10 cellular contexts compared by ENCODE assay signal in the genomic region with DNA sequence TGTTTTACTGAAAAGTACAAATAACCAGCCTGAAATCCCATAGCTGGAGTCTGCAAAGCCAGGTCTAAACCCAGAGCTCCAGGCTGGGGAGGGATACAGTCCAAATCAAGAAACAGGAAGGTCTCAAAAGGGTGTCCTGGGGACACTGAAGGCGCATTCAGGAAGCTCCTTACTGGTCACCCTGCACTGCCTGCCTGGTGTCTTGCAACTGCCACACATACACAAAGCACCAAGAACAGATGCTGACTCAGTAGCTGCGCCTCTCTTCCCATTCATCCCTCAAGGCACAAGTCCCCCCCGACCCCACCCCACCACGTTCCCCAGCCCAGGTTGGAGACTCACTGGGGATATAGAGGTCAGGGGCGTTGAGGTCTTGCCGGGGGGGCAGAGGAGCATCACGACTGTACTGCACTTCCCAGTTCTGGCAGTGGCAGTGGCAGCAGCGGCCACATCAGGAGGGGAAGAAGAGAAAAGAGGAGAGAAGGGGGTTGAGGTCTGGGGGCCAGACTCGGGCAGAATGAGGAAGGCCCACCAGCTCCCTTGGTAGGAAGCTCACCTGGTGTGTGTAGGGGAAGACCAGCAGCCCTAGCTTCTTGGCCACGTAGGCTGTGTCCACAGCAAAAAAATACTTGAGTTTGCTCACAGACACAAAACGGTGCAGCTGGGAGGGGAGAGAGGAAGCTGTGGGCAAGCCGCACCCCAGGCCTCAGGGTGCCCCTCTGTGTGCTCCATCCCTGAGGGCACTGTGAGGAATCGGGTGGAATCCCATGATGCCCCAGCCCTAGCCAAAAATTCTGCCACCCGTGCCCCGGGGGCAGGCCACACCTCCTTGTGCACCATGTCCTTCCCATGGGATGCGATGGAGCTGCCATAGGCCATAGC. TPM values are rescaled to one million over a fixed set of nuclear protein-coding genes. Genes with fewer than 3 reads are reported as not detected.
DNase-seq lines count a peak whose midpoint lies in the region; ATAC-seq and TF ChIP-seq lines count a peak whose summit lies in the region.
"Had no signal": no experiment of that assay in that cellular context is flagged by ENCODE, and none has a peak within 500 bp of the region (broad histone marks: within the 10 kb centered on the region; RNA-seq: fewer than 3 reads in every experiment).

No MANE protein-coding gene starts in this region.

- no peak for TF ChIP-seq EP300 in SK-N-SH (IDR thresholded peaks at IDR 0.05; ENCODE audit: borderline replicate concordance in 1 of 2, low read depth in 1 of 2, low read length in 1 of 2)
- no peak for TF ChIP-seq EP300 in stomach (IDR thresholded peaks at IDR 0.05)

- H3F3A ChIP-seq in SK-N-SH (replicated peaks; ENCODE audit: insufficient read depth), result peaks cover 18% of the 10 kb centered on the region

- intact Hi-C loops in activated B cell treated with CpG ODN at 0.5 μM for 24 hours (cut with micrococcal nuclease) (loop anchor here (2.0 kb wide), 1 partner anchor 41 kb away; no protein-coding TSS in a partner anchor), stomach (cut with DNase I; ENCODE audit: low total_unique reads) (no loop called here)

- peaks cover 19% of the 10 kb centered on the region for H3K36me3 Mint-ChIP-seq in activated B cell treated with CpG ODN at 0.5 μM for 24 hours (ENCODE audit: low read depth)

- peaks cover 37% of the 10 kb centered on the region; the same call in 1 of the 2 replicates for H3K79me2 ChIP-seq in SK-N-SH (ENCODE audit: insufficient read depth)

- H3K27ac ChIP-seq in SK-N-SH (ENCODE audit: low read depth in 2 of 2, low read length in 1 of 2) (peak overlapping the region; percentile 93 to 97; a peak in 3 of 4 replicates), iPS-18a (ENCODE audit: low read length) (no peak overlapping the region), stomach (peak overlapping the region; percentile 92 to 98 (median 97))

- H3K36me3 ChIP-seq in SK-N-SH (replicated peaks in 1 of 2; ENCODE audit: control insufficient read depth in 1 of 2, insufficient read depth in 2 of 2, low read length in 1 of 2) (peaks cover 0 to 34% of the 10 kb centered on the region in 2 experiments), iPS-18a (ENCODE audit: control insufficient read depth, low read depth, low read length) (no peaks in the 10 kb centered on the region), stomach (peaks cover 10 to 32% (median 24%) of the 10 kb centered on the region in 4 donors)

- H3K4me3 ChIP-seq in SK-N-SH (ENCODE audit: low read depth in 2 of 2, low read length in 1 of 2), result peak overlapping the region; percentile 88 to 90
- H3K4me3 ChIP-seq in iPS-18a (ENCODE audit: low read length), result peak overlapping the region; percentile 76
- H3K4me3 ChIP-seq in stomach, result peak overlapping the region; percentile 60 to 97 (median 80)

- DNase-seq in SK-N-SH (no peak), activated B cell treated with CpG ODN at 0.5 μM for 24 hours (no peak), stomach (no peak), GM13977 (ENCODE audit: low spot score) (no peak), NCI-H1417 (lab: John Stamatoyannopoulos, UW) (no peak), midbrain (lab: John Stamatoyannopoulos, UW) (no peak)
- DNase-seq: activated CD4-positive, alpha-beta T cell treated with anti-CD3 and anti-CD28 coated beads, Interleukin-2, amount 50 U/mL, for 4 hours had no signal

- WGBS in SK-N-SH (ENCODE audit: low lambda C conversion rate), result 51% methylated on average over 14 of the region's 16 CpGs
- 67 to 72% (median 71%) methylated on average over 15 to 16 of the region's 16 CpGs for WGBS in stomach, 5 donors

- H3K9me3 ChIP-seq in SK-N-SH (no peaks in the 10 kb centered on the region), iPS-18a (ENCODE audit: control insufficient read depth, low read depth, low read length) (no peaks in the 10 kb centered on the region), stomach (no peaks in the 10 kb centered on the region)
- H3K9me3 ChIP-seq: right atrium auricular region had no signal

- H3K27me3 ChIP-seq in SK-N-SH (ENCODE audit: insufficient read depth) (no peaks in the 10 kb centered on the region), iPS-18a (ENCODE audit: control insufficient read depth, insufficient read depth, low read length) (peaks cover 25% of the 10 kb centered on the region), stomach (peaks cover 0 to 19% (median 13%) of the 10 kb centered on the region in 3 donors)

- peaks cover 7 to 40% of the 10 kb centered on the region in 2 experiments; a peak in 2 of 4 replicates for H3K4me1 ChIP-seq in SK-N-SH (ENCODE audit: control insufficient read depth in 1 of 2, insufficient read depth in 2 of 2, low read depth in 1 of 2, low read length in 1 of 2)
- H3K4me1 ChIP-seq in iPS-18a (ENCODE audit: control insufficient read depth, low read depth, low read length), result peaks cover 10% of the 10 kb centered on the region
- H3K4me1 ChIP-seq in stomach, result peaks cover 29 to 65% (median 51%) of the 10 kb centered on the region in 4 donors

- POLR2A ChIA-PET in SK-N-SH (lab: Yijun Ruan, JAX), result interaction anchor here (0.7 to 4.2 kb wide), 6 partner anchors 7 to 48 kb away, joined by 3 to 19 read pairs (median 6); partner anchors contain the start of genes CD248, CNIH2 and RIN1
- POLR2A ChIA-PET in activated B cell treated with CpG ODN at 0.5 μM for 24 hours (lab: Charles Lee), result interaction anchor here (0.6 to 4.0 kb wide), 4 partner anchors 19 to 25 kb away, joined by 3 to 42 read pairs (median 4); partner anchors contain the start of gene RAB1B

- no peaks in the 10 kb centered on the region for H3K9me3 Mint-ChIP-seq in activated B cell treated with CpG ODN at 0.5 μM for 24 hours

- no peak overlapping the region for H2AFZ ChIP-seq in SK-N-SH (ENCODE audit: low read depth)

- H3K9ac ChIP-seq in SK-N-SH, result peak overlapping the region; percentile 86
- H3K9ac ChIP-seq in iPS-18a (ENCODE audit: low read length), result no peak overlapping the region

- no peak for TF ChIP-seq RAD21 in SK-N-SH (IDR thresholded peaks at IDR 0.05; ENCODE audit: low read length)

- in situ Hi-C loops in GM13977 (cut with MboI; ENCODE audit: low pct_unique_long_range_greater_than_20kb, low sequenced_read_pairs, unreplicated experiment), result no loop called here

- CTCF ChIA-PET in SK-N-SH (lab: Yijun Ruan, JAX), result interaction anchor here (1.0 to 6.2 kb wide), 6 partner anchors 19 to 122 kb away, joined by 3 to 63 read pairs (median 11); partner anchors contain the start of genes RAB1B and RIN1
- CTCF ChIA-PET in activated B cell treated with CpG ODN at 0.5 μM for 24 hours (lab: Charles Lee), result interaction anchor here (1.0 to 1.7 kb wide), 2 partner anchors 25 to 99 kb away, joined by 3 to 10 read pairs; no protein-coding TSS in a partner anchor

- peaks cover 12% of the 10 kb centered on the region; the same call in 1 of the 2 replicates for H4K20me1 ChIP-seq in SK-N-SH (ENCODE audit: insufficient read depth)

- no peaks in the 10 kb centered on the region for H3K9me2 ChIP-seq in SK-N-SH

- ATAC-seq in SK-N-SH treated with all-trans-retinoic acid at 6 μM for 48 hours (no peak), activated B cell treated with CpG ODN at 0.5 μM for 24 hours (ENCODE audit: low read depth) (no peak)

- peak overlapping the region; percentile 89 for H3K4me3 Mint-ChIP-seq in activated B cell treated with CpG ODN at 0.5 μM for 24 hours

- TF ChIP-seq POLR2A in stomach (IDR thresholded peaks at IDR 0.05), result no peak

- H3K4me2 ChIP-seq in SK-N-SH, result peak overlapping the region; percentile 99

- H3K4me1 Mint-ChIP-seq in activated B cell treated with CpG ODN at 0.5 μM for 24 hours, result peaks cover 38% of the 10 kb centered on the region

- no peak for TF ChIP-seq CTCF in SK-N-SH (IDR thresholded peaks at IDR 0.05)
- TF ChIP-seq CTCF in activated B cell treated with CpG ODN at 0.5 μM for 24 hours (IDR thresholded peaks at IDR 0.05), result no peak
- TF ChIP-seq CTCF in stomach (IDR thresholded peaks at IDR 0.05), result no peak
- no peak for TF ChIP-seq CTCF in GM13977 (IDR thresholded peaks at IDR 0.05; ENCODE audit: extremely low read depth, insufficient read depth, missing control alignments)

- no peak overlapping the region for H3K27ac Mint-ChIP-seq in activated B cell treated with CpG ODN at 0.5 μM for 24 hours

- H3K27me3 Mint-ChIP-seq in activated B cell treated with CpG ODN at 0.5 μM for 24 hours, result peaks cover 6% of the 10 kb centered on the region

RNA-seq across cellular contexts. Expression of gene YIF1A, which starts 1.4 kb away (rescaled TPM):
- polyA plus RNA-seq in SK-N-SH (2012; rRNA removed), result 115 and 123 TPM in 2 replicates
- 49.5 and 87.8 TPM in 2 replicates for polyA plus RNA-seq in SK-N-SH (2012; cell fraction: cytosol; rRNA removed)
- 159 and 164 TPM in 2 replicates for polyA plus RNA-seq in SK-N-SH (2012; cell fraction: nucleus; rRNA removed)
- 53.4 and 62.6 TPM in 2 replicates for total RNA-seq in activated B cell treated with CpG ODN at 0.5 μM for 24 hours
- 100 to 1,000 TPM in 1 of 5 donors, 10 to 100 TPM in 4; 11.6 to 122 (median 41.9) TPM for total RNA-seq in stomach
- polyA plus RNA-seq in stomach, result 10 to 100 TPM; 67.1 to 88.1 (median 87.7) TPM

RNA-seq across cellular contexts. Expression of gene TMEM151A, which starts 4.2 kb away (rescaled TPM):
- polyA plus RNA-seq in SK-N-SH (2012; rRNA removed) (0.29 and 0.35 TPM in 2 replicates), stomach (1 to 10 TPM in 2 of 3 donors, under 1 TPM in 1; 0.46 to 2.8 (median 2.4) TPM)
- 0.12 and 0.26 TPM in 2 replicates for polyA plus RNA-seq in SK-N-SH (2012; cell fraction: cytosol; rRNA removed)
- polyA plus RNA-seq in SK-N-SH (2012; cell fraction: nucleus; rRNA removed), result 0.56 and 0.69 TPM in 2 replicates
- total RNA-seq in activated B cell treated with CpG ODN at 0.5 μM for 24 hours (not detected in 2 replicates), stomach (10 to 100 TPM in 2 of 5 donors, 1 to 10 TPM in 1, not detected in 2; 2.8 to 19.6 (median 18.3) TPM)

RNA-seq across cellular contexts. Expression of gene CNIH2, which starts 9.5 kb away (rescaled TPM):
- polyA plus RNA-seq in SK-N-SH (2012; rRNA removed), result 7.4 and 11.8 TPM in 2 replicates
- polyA plus RNA-seq in SK-N-SH (2012; cell fraction: cytosol; rRNA removed), result 9.1 and 9.3 TPM in 2 replicates
- polyA plus RNA-seq in SK-N-SH (2012; cell fraction: nucleus; rRNA removed), result 11.9 and 12.3 TPM in 2 replicates
- total RNA-seq in activated B cell treated with CpG ODN at 0.5 μM for 24 hours, result 0.93 and 1.0 TPM in 2 replicates
- not detected for total RNA-seq in stomach
- polyA plus RNA-seq in stomach, result 1 to 10 TPM in 1 of 3 donors, under 1 TPM in 2; 0.50 to 1.5 (median 0.80) TPM
- total RNA-seq: right atrium auricular region had no signal

RNA-seq across cellular contexts. Expression of gene RAB1B, which starts 19.1 kb away (rescaled TPM):
- polyA plus RNA-seq in SK-N-SH (2012; rRNA removed), result 204 and 208 TPM in 2 replicates
- 90.6 and 132 TPM in 2 replicates for polyA plus RNA-seq in SK-N-SH (2012; cell fraction: cytosol; rRNA removed)
- 85.5 and 96.0 TPM in 2 replicates for polyA plus RNA-seq in SK-N-SH (2012; cell fraction: nucleus; rRNA removed)
- total RNA-seq in activated B cell treated with CpG ODN at 0.5 μM for 24 hours, result 115 and 118 TPM in 2 replicates
- 10 to 100 TPM; 19.3 to 93.6 (median 36.7) TPM for total RNA-seq in stomach
- polyA plus RNA-seq in stomach, result 100 to 1,000 TPM in 2 of 3 donors, 10 to 100 TPM in 1; 98.0 to 170 (median 168) TPM

RNA-seq across cellular contexts. Expression of gene CD248, which starts 29.3 kb away (rescaled TPM):
- polyA plus RNA-seq in SK-N-SH (2012; rRNA removed) (2.6 and 7.7 TPM in 2 replicates), stomach (1 to 10 TPM; 2.3 to 5.6 (median 4.6) TPM)
- polyA plus RNA-seq in SK-N-SH (2012; cell fraction: cytosol; rRNA removed), result 2.9 and 3.8 TPM in 2 replicates
- polyA plus RNA-seq in SK-N-SH (2012; cell fraction: nucleus; rRNA removed), result 3.0 and 4.6 TPM in 2 replicates
- total RNA-seq in activated B cell treated with CpG ODN at 0.5 μM for 24 hours (0.22 TPM in 1 of 2 replicates, not detected in the other), stomach (10 to 100 TPM in 2 of 5 donors, 1 to 10 TPM in 2, under 1 TPM in 1; 0.58 to 66.9 (median 6.8) TPM)
